ENCODE assay signal across 13 cellular contexts in the genomic region with DNA sequence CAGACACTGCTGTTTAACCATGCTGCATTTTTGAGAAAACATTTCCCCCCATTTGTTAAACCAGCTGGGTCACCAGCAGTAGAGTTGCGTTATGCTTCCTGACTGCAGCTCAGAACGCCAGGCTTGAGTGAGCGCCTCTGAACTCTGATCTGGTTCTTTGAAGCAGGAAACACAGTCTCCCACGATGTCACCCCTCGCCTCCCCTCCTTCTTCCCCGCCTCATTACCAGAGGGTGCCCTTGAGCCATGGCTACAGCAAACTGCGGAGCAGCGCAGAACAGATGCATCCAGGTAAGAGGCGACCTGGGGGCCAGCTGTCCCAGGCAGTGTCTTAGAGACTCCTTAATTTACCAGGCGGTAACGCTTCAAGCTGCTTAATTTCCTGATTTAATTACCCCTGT.
DNase-seq lines count a peak whose midpoint lies in the region; TF ChIP-seq lines count a peak whose summit lies in the region.
"Had no signal": no experiment of that assay in that cellular context is flagged by ENCODE, and none has a peak within 500 bp of the region (broad histone marks: within the 10 kb centered on the region; RNA-seq: fewer than 3 reads in every experiment).

No MANE protein-coding gene starts in this region.

- H3K9me3 ChIP-seq in transverse colon = no peaks in the 10 kb centered on the region
- H3K9me3 ChIP-seq: Caco-2, HAP-1 had no signal

- no peaks in the 10 kb centered on the region for H3K27me3 ChIP-seq in transverse colon

- H3K27ac Mint-ChIP-seq in activated CD4-positive, alpha-beta T cell treated with anti-CD3 and anti-CD28 coated beads, Interleukin-2, amount 10 ng/mL, durations not matched to agents 24 days and 14 days = no peak overlapping the region
- H3K27ac Mint-ChIP-seq: activated naive CD8-positive, alpha-beta T cell treated with anti-CD3 and anti-CD28 coated beads for 36 hours had no signal

- no peak overlapping the region for H3K4me3 Mint-ChIP-seq in activated CD4-positive, alpha-beta T cell treated with anti-CD3 and anti-CD28 coated beads, Interleukin-2, amount 10 ng/mL, durations not matched to agents 24 days and 14 days
- H3K4me3 Mint-ChIP-seq: activated naive CD8-positive, alpha-beta T cell treated with anti-CD3 and anti-CD28 coated beads for 36 hours; naive B cell had no signal

- 44 to 58% methylated on average over 2 to 11 of the region's 11 CpGs for WGBS in transverse colon (ENCODE audit: low coverage in 1 of 2), 2 donors

- H3K27ac ChIP-seq in transverse colon = peak overlapping the region; percentile 14 to 60 (median 54)
- H3K27ac ChIP-seq: coronary artery had no signal

- H3K27me3 Mint-ChIP-seq in activated CD4-positive, alpha-beta T cell treated with anti-CD3 and anti-CD28 coated beads, Interleukin-2, amount 10 ng/mL, durations not matched to agents 24 days and 14 days = no peaks in the 10 kb centered on the region
- H3K27me3 Mint-ChIP-seq: activated naive CD8-positive, alpha-beta T cell treated with anti-CD3 and anti-CD28 coated beads for 36 hours; naive B cell had no signal

- H3K4me3 ChIP-seq in transverse colon = no peak overlapping the region
- H3K4me3 ChIP-seq: coronary artery, HAP-1 had no signal

- intact Hi-C loops in transverse colon (cut with DNase I; ENCODE audit: low total_unique reads) = no loop called here
- intact Hi-C loops in activated CD4-positive, alpha-beta T cell treated with anti-CD3 and anti-CD28 coated beads, Interleukin-2, amount 10 ng/mL, durations not matched to agents 24 days and 14 days (cut with micrococcal nuclease) = no loop called here

- H3K9me3 Mint-ChIP-seq in activated CD4-positive, alpha-beta T cell treated with anti-CD3 and anti-CD28 coated beads, Interleukin-2, amount 10 ng/mL, durations not matched to agents 24 days and 14 days = no peaks in the 10 kb centered on the region
- H3K9me3 Mint-ChIP-seq: activated naive CD8-positive, alpha-beta T cell treated with anti-CD3 and anti-CD28 coated beads for 36 hours; naive B cell had no signal

- DNase-seq in Kasumi-1 (lab: John Stamatoyannopoulos, UW) = peak; percentile 2 to 33
- DNase-seq in SK-N-DZ (ENCODE audit: low spot score) = peak; percentile 7
- peak; percentile 34 for DNase-seq in iPS-NIHi11 (ENCODE audit: low spot score)
- DNase-seq in transverse colon = peak; percentile 43
- DNase-seq in GM19238 (ENCODE audit: insufficient read length, low spot score) = no peak
- no peak for DNase-seq in activated CD4-positive, alpha-beta T cell treated with anti-CD3 and anti-CD28 coated beads for 4 hours
- no peak for DNase-seq in activated CD4-positive, alpha-beta T cell treated with anti-CD3 and anti-CD28 coated beads, Interleukin-2, amount 10 ng/mL, durations not matched to agents 24 days and 14 days
- DNase-seq: activated naive CD8-positive, alpha-beta T cell treated with anti-CD3 and anti-CD28 coated beads for 36 hours; naive B cell; NCI-H345 had no signal

- peaks cover 0 to 12% (median 0%) of the 10 kb centered on the region in 4 donors for H3K4me1 ChIP-seq in transverse colon
- H3K4me1 ChIP-seq: Caco-2, HAP-1 had no signal

- no peak for TF ChIP-seq POLR2A in transverse colon (IDR thresholded peaks at IDR 0.05)

- no peaks in the 10 kb centered on the region for H3K36me3 ChIP-seq in transverse colon
- H3K36me3 ChIP-seq: HAP-1 had no signal

- no peaks in the 10 kb centered on the region for H3K4me1 Mint-ChIP-seq in activated CD4-positive, alpha-beta T cell treated with anti-CD3 and anti-CD28 coated beads, Interleukin-2, amount 10 ng/mL, durations not matched to agents 24 days and 14 days
- H3K4me1 Mint-ChIP-seq: activated naive CD8-positive, alpha-beta T cell treated with anti-CD3 and anti-CD28 coated beads for 36 hours had no signal

- in situ Hi-C loops in transverse colon (cut with MboI; ENCODE audit: low pct_ligation_motif_present in 1 of 4, low pct_unique_long_range_greater_than_20kb in 1 of 4, low sequenced_read_pairs in 3 of 4) = loop anchor here in 3 of 4 donors (25.0 kb wide), 2 partner anchors 113 to 138 kb away; no protein-coding TSS in a partner anchor

- TF ChIP-seq CTCF in transverse colon (IDR thresholded peaks at IDR 0.05) = no peak

- TF ChIP-seq EP300 in transverse colon (IDR thresholded peaks at IDR 0.05; ENCODE audit: low read depth) = no peak

- no peaks in the 10 kb centered on the region for H3K36me3 Mint-ChIP-seq in activated CD4-positive, alpha-beta T cell treated with anti-CD3 and anti-CD28 coated beads, Interleukin-2, amount 10 ng/mL, durations not matched to agents 24 days and 14 days (ENCODE audit: low read depth)
- H3K36me3 Mint-ChIP-seq: activated naive CD8-positive, alpha-beta T cell treated with anti-CD3 and anti-CD28 coated beads for 36 hours; naive B cell had no signal

Comparison
In these comparisons a context has a peak if more than half of its experiments do, and no peak if none do; other contexts are left out.
1. DNase-seq: peak in Kasumi-1 (2 of 2), SK-N-DZ (single experiment), iPS-NIHi11 (single experiment) and transverse colon (single experiment); none in GM19238 (single experiment), activated CD4-positive, alpha-beta T cell treated with anti-CD3 and anti-CD28 coated beads for 4 hours (0 of 2) and activated CD4-positive, alpha-beta T cell treated with anti-CD3 and anti-CD28 coated beads, Interleukin-2, amount 10 ng/mL, durations not matched to agents 24 days and 14 days (single experiment).